ENCODE assay signal across 1 cellular context in the genomic region with DNA sequence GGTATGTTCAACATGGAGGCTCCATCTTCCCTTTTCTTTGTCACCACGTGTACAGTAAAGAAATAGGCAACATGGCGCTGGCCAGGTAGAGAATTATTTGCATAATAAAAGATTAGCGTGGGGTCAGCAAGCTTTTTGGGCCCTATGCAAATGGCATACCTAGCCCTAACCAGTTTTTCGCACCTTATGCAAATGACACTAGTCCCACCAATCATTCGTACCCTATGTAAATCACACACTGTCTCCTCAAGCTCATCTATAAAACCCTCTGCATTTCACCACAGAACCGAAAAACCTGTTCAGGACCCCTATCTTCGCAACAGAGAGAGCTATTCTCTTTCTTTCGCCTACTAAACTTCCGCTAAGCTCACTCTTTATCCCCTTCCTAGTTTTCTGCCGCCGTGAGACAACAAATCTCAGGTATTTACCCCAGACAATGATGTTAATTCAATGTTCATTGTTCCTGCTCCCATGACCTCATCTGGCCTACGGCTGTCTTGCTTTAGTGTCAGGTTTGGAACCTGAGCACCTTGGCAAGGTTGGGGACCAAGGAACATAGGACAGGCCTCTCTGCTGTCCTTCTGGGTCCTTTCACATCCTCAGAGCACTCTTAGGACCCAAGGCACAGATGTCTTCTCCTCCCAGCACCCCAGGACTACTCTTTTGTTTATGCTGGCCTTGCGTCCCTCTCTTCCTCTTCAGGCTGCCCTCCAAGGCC.
TF ChIP-seq lines count a peak whose summit lies in the region.

No MANE protein-coding gene starts in this region.

TF ChIP-seq in GM23338, 12 proteins besides CTCF, POLR2A, EP300 and RAD21 (continued from another document):
- TF ChIP-seq, protein P1, sequence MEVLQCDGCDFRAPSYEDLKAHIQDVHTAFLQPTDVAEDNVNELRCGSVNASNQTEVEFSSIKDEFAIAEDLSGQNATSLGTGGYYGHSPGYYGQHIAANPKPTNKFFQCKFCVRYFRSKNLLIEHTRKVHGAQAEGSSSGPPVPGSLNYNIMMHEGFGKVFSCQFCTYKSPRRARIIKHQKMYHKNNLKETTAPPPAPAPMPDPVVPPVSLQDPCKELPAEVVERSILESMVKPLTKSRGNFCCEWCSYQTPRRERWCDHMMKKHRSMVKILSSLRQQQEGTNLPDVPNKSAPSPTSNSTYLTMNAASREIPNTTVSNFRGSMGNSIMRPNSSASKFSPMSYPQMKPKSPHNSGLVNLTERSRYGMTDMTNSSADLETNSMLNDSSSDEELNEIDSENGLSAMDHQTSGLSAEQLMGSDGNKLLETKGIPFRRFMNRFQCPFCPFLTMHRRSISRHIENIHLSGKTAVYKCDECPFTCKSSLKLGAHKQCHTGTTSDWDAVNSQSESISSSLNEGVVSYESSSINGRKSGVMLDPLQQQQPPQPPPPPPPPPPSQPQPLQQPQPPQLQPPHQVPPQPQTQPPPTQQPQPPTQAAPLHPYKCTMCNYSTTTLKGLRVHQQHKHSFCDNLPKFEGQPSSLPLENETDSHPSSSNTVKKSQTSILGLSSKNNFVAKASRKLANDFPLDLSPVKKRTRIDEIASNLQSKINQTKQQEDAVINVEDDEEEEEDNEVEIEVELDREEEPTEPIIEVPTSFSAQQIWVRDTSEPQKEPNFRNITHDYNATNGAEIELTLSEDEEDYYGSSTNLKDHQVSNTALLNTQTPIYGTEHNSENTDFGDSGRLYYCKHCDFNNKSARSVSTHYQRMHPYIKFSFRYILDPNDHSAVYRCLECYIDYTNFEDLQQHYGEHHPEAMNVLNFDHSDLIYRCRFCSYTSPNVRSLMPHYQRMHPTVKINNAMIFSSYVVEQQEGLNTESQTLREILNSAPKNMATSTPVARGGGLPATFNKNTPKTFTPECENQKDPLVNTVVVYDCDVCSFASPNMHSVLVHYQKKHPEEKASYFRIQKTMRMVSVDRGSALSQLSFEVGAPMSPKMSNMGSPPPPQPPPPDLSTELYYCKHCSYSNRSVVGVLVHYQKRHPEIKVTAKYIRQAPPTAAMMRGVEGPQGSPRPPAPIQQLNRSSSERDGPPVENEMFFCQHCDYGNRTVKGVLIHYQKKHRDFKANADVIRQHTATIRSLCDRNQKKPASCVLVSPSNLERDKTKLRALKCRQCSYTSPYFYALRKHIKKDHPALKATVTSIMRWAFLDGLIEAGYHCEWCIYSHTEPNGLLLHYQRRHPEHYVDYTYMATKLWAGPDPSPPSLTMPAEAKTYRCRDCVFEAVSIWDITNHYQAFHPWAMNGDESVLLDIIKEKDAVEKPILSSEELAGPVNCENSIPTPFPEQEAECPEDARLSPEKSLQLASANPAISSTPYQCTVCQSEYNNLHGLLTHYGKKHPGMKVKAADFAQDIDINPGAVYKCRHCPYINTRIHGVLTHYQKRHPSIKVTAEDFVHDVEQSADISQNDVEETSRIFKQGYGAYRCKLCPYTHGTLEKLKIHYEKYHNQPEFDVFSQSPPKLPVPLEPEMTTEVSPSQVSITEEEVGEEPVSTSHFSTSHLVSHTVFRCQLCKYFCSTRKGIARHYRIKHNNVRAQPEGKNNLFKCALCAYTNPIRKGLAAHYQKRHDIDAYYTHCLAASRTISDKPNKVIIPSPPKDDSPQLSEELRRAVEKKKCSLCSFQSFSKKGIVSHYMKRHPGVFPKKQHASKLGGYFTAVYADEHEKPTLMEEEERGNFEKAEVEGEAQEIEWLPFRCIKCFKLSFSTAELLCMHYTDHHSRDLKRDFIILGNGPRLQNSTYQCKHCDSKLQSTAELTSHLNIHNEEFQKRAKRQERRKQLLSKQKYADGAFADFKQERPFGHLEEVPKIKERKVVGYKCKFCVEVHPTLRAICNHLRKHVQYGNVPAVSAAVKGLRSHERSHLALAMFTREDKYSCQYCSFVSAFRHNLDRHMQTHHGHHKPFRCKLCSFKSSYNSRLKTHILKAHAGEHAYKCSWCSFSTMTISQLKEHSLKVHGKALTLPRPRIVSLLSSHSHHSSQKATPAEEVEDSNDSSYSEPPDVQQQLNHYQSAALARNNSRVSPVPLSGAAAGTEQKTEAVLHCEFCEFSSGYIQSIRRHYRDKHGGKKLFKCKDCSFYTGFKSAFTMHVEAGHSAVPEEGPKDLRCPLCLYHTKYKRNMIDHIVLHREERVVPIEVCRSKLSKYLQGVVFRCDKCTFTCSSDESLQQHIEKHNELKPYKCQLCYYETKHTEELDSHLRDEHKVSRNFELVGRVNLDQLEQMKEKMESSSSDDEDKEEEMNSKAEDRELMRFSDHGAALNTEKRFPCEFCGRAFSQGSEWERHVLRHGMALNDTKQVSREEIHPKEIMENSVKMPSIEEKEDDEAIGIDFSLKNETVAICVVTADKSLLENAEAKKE (CRISPR knock-in tag; IDR thresholded peaks at IDR 0.05) = peak; percentile 58; the same call in 1 of the 2 replicates
- TF ChIP-seq STAT1 (IDR thresholded peaks at IDR 0.05; ENCODE audit: unreplicated experiment) (no peak), ZNF331 (CRISPR knock-in tag; IDR thresholded peaks at IDR 0.05; ENCODE audit: low read depth) (no peak), ZNF114 (CRISPR knock-in tag; IDR thresholded peaks at IDR 0.05) (peak; percentile 42; the same call in 1 of the 2 replicates), NANOG (IDR thresholded peaks at IDR 0.05; ENCODE audit: borderline replicate concordance) (no peak), EZH2 (IDR thresholded peaks at IDR 0.05; ENCODE audit: low read depth, unreplicated experiment) (no peak), POLR2AphosphoS5 (IDR thresholded peaks at IDR 0.05; ENCODE audit: low read depth) (peak; percentile 80), EZH2phosphoT487 (IDR thresholded peaks at IDR 0.05; ENCODE audit: unreplicated experiment) (no peak), CREB1 (CRISPR knock-in tag; IDR thresholded peaks at IDR 0.05; ENCODE audit: low read depth) (peak; percentile 29; the same call in 1 of the 2 replicates)
- TF ChIP-seq, protein P2, sequence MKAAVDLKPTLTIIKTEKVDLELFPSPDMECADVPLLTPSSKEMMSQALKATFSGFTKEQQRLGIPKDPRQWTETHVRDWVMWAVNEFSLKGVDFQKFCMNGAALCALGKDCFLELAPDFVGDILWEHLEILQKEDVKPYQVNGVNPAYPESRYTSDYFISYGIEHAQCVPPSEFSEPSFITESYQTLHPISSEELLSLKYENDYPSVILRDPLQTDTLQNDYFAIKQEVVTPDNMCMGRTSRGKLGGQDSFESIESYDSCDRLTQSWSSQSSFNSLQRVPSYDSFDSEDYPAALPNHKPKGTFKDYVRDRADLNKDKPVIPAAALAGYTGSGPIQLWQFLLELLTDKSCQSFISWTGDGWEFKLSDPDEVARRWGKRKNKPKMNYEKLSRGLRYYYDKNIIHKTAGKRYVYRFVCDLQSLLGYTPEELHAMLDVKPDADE (IDR thresholded peaks at IDR 0.05) = no peak; the same call in 1 of the 2 replicates
- TF ChIP-seq, protein P3, sequence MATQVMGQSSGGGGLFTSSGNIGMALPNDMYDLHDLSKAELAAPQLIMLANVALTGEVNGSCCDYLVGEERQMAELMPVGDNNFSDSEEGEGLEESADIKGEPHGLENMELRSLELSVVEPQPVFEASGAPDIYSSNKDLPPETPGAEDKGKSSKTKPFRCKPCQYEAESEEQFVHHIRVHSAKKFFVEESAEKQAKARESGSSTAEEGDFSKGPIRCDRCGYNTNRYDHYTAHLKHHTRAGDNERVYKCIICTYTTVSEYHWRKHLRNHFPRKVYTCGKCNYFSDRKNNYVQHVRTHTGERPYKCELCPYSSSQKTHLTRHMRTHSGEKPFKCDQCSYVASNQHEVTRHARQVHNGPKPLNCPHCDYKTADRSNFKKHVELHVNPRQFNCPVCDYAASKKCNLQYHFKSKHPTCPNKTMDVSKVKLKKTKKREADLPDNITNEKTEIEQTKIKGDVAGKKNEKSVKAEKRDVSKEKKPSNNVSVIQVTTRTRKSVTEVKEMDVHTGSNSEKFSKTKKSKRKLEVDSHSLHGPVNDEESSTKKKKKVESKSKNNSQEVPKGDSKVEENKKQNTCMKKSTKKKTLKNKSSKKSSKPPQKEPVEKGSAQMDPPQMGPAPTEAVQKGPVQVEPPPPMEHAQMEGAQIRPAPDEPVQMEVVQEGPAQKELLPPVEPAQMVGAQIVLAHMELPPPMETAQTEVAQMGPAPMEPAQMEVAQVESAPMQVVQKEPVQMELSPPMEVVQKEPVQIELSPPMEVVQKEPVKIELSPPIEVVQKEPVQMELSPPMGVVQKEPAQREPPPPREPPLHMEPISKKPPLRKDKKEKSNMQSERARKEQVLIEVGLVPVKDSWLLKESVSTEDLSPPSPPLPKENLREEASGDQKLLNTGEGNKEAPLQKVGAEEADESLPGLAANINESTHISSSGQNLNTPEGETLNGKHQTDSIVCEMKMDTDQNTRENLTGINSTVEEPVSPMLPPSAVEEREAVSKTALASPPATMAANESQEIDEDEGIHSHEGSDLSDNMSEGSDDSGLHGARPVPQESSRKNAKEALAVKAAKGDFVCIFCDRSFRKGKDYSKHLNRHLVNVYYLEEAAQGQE (IDR thresholded peaks at IDR 0.05; ENCODE audit: unreplicated experiment) = no peak
